ENCODE assay signal across 6 cellular contexts in genomic region chr12:48998497-48999353, GRCh38. TPM values are rescaled to one million over a fixed set of nuclear protein-coding genes. Genes with fewer than 3 reads are reported as not detected.
A peak's percentile ranks its signal among the peaks of the same experiment; 100 is the strongest.
DNase-seq lines count a peak whose midpoint lies in the region; ATAC-seq and TF ChIP-seq lines count a peak whose summit lies in the region.
"Had no signal": no experiment of that assay in that cellular context is flagged by ENCODE, and none has a peak within 500 bp of the region (broad histone marks: within the 10 kb centered on the region; RNA-seq: fewer than 3 reads in every experiment).

No MANE protein-coding gene starts in this region.

- TF ChIP-seq POLR2A in testis (IDR thresholded peaks at IDR 0.05), result no peak

- no peaks in the 10 kb centered on the region for H3K79me2 ChIP-seq in SK-N-SH (ENCODE audit: insufficient read depth)

- WGBS in SK-N-SH (ENCODE audit: low lambda C conversion rate), result 17% methylated on average over 12 of the region's 48 CpGs
- WGBS in testis, 2 donors, result 2% methylated on average over 37 of the region's 48 CpGs; no CpG with 5 or more reads in 1 of the 2 donors

- peaks cover 10% of the 10 kb centered on the region for H3F3A ChIP-seq in SK-N-SH (replicated peaks; ENCODE audit: insufficient read depth)

- H3K36me3 ChIP-seq in SK-N-SH (replicated peaks in 1 of 2; ENCODE audit: control insufficient read depth in 1 of 2, insufficient read depth in 2 of 2, low read length in 1 of 2) (peaks cover 10 to 16% of the 10 kb centered on the region in 2 experiments), testis (ENCODE audit: low read depth, missing control alignments) (no peaks in the 10 kb centered on the region)

- H3K27me3 ChIP-seq in SK-N-SH (ENCODE audit: insufficient read depth) (no peaks in the 10 kb centered on the region), testis (no peaks in the 10 kb centered on the region)

- TF ChIP-seq RAD21 in SK-N-SH (IDR thresholded peaks at IDR 0.05; ENCODE audit: low read length), result no peak

- H2AFZ ChIP-seq in SK-N-SH (ENCODE audit: low read depth), result peak overlapping the region; percentile 41; the same call in 1 of the 2 replicates

- TF ChIP-seq EP300 in SK-N-SH (IDR thresholded peaks at IDR 0.05; ENCODE audit: borderline replicate concordance in 1 of 2, low read depth in 1 of 2, low read length in 1 of 2), result no peak

- H3K9me2 ChIP-seq in SK-N-SH, result no peaks in the 10 kb centered on the region

- H3K4me3 ChIP-seq in SK-N-SH (ENCODE audit: low read depth in 2 of 2, low read length in 1 of 2) (peak overlapping the region in 1 of 2 experiments; percentile 28; a peak in 2 of 4 replicates), testis (peak overlapping the region; percentile 21 to 30)

- ATAC-seq in GM21576 (IDR thresholded peaks at IDR 0.05; ENCODE audit: unreplicated experiment) (peak; percentile 9), left cardiac atrium (peak in 1 of 2 donors; percentile 2)

- DNase-seq in SK-N-SH, result peak; percentile 63
- DNase-seq in left cardiac atrium, result peak; percentile 39
- no peak for DNase-seq in testis
- no peak for DNase-seq in iPS-NIHi11 (ENCODE audit: low spot score)

- no peak overlapping the region for H3K9ac ChIP-seq in SK-N-SH

- no peaks in the 10 kb centered on the region for H4K20me1 ChIP-seq in SK-N-SH (ENCODE audit: insufficient read depth)

- H3K27ac ChIP-seq in SK-N-SH (ENCODE audit: low read depth in 2 of 2, low read length in 1 of 2), result no peak overlapping the region
- no peak overlapping the region for H3K27ac ChIP-seq in testis
- H3K27ac ChIP-seq: epithelial cell of prostate had no signal

- peak overlapping the region; percentile 6 for H3K4me2 ChIP-seq in SK-N-SH

- intact Hi-C loops in left cardiac atrium (cut with DNase I) (loop anchor here (5.0 to 10.0 kb wide), 2 partner anchors 144 to 146 kb away; partner anchors contain the start of gene DDX23 (in 2 of the 2)), testis (cut with DNase I; ENCODE audit: low total_unique reads) (no loop called here)

- H3K4me1 ChIP-seq in SK-N-SH (ENCODE audit: control insufficient read depth in 1 of 2, insufficient read depth in 2 of 2, low read depth in 1 of 2, low read length in 1 of 2) (peaks cover 11 to 19% of the 10 kb centered on the region in 2 experiments; a peak in 3 of 4 replicates), testis (peaks cover 26% of the 10 kb centered on the region)

- TF ChIP-seq CTCF in SK-N-SH (IDR thresholded peaks at IDR 0.05), result no peak
- no peak for TF ChIP-seq CTCF in testis (IDR thresholded peaks at IDR 0.05)

- POLR2A ChIA-PET in SK-N-SH (lab: Yijun Ruan, JAX), result interaction anchor here (0.5 to 0.6 kb wide), 2 partner anchors 21 to 326 kb away, joined by 3 read pairs; no protein-coding TSS in a partner anchor

- H3K9me3 ChIP-seq in SK-N-SH (no peaks in the 10 kb centered on the region), testis (no peaks in the 10 kb centered on the region)

- CTCF ChIA-PET in SK-N-SH (lab: Yijun Ruan, JAX), result interaction anchor here (1.0 to 33.0 kb wide), 14 partner anchors 8 to 204 kb away, joined by 3 to 935 read pairs (median 6); partner anchors contain the start of genes DDX23, PRKAG1, WNT1 and WNT10B

TF ChIP-seq in SK-N-SH, 30 proteins besides CTCF, POLR2A, EP300 and RAD21:
- TF ChIP-seq, protein P1, sequence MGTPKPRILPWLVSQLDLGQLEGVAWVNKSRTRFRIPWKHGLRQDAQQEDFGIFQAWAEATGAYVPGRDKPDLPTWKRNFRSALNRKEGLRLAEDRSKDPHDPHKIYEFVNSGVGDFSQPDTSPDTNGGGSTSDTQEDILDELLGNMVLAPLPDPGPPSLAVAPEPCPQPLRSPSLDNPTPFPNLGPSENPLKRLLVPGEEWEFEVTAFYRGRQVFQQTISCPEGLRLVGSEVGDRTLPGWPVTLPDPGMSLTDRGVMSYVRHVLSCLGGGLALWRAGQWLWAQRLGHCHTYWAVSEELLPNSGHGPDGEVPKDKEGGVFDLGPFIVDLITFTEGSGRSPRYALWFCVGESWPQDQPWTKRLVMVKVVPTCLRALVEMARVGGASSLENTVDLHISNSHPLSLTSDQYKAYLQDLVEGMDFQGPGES (IDR thresholded peaks at IDR 0.05; ENCODE audit: low read depth, low read length), result no peak
- peak; percentile 51; the same call in 1 of the 2 replicates for TF ChIP-seq MAX (IDR thresholded peaks at IDR 0.05; ENCODE audit: low read depth)
TF ChIP-seq in SK-N-SH: peak in this region for 1.

RNA-seq across cellular contexts. Expression of gene DDN, which starts 0.5 kb away (rescaled TPM):
- 0.20 and 0.24 TPM in 2 replicates for polyA plus RNA-seq in SK-N-SH (2012; rRNA removed)
- polyA plus RNA-seq in SK-N-SH (2012; cell fraction: cytosol; rRNA removed), result 0.17 TPM in 2 replicates
- polyA plus RNA-seq in SK-N-SH (2012; cell fraction: nucleus; rRNA removed), result 0.99 and 1.4 TPM in 2 replicates
- under 1 TPM; 0.29 to 0.84 TPM for total RNA-seq in left cardiac atrium
- total RNA-seq in testis, result under 1 TPM; 0.31 to 0.55 TPM
- 0.96 TPM for polyA plus RNA-seq in testis (ENCODE audit: insufficient read depth, low read depth, low replicate concordance)

RNA-seq across cellular contexts. Expression of gene PRKAG1, which starts 19.9 kb away (rescaled TPM):
- 75.1 and 113 TPM in 2 replicates for polyA plus RNA-seq in SK-N-SH (2012; rRNA removed)
- 90.8 and 99.1 TPM in 2 replicates for polyA plus RNA-seq in SK-N-SH (2012; cell fraction: cytosol; rRNA removed)
- polyA plus RNA-seq in SK-N-SH (2012; cell fraction: nucleus; rRNA removed), result 50.3 and 85.4 TPM in 2 replicates
- total RNA-seq in left cardiac atrium, result 10 to 100 TPM; 70.2 to 72.2 TPM
- total RNA-seq in testis, result 10 to 100 TPM; 52.7 to 59.6 TPM
- polyA plus RNA-seq in testis (ENCODE audit: insufficient read depth, low read depth, low replicate concordance), result 80.7 TPM

RNA-seq across cellular contexts. Expression of gene WNT1, which starts 20.6 kb away (rescaled TPM):
- not detected in 2 replicates for polyA plus RNA-seq in SK-N-SH (2012; rRNA removed)
- not detected in 2 replicates for polyA plus RNA-seq in SK-N-SH (2012; cell fraction: cytosol; rRNA removed)
- polyA plus RNA-seq in SK-N-SH (2012; cell fraction: nucleus; rRNA removed), result not detected in 2 replicates
- not detected for total RNA-seq in left cardiac atrium
- total RNA-seq in testis, result 1 to 10 TPM; 1.2 to 1.4 TPM
- 0.62 TPM for polyA plus RNA-seq in testis (ENCODE audit: insufficient read depth, low read depth, low replicate concordance)

RNA-seq across cellular contexts. Expression of gene WNT10B, which starts 27.2 kb away (rescaled TPM):
- polyA plus RNA-seq in SK-N-SH (2012; rRNA removed) (0.11 and 0.18 TPM in 2 replicates), testis (ENCODE audit: insufficient read depth, low read depth, low replicate concordance) (1.8 TPM)
- 0.08 and 0.23 TPM in 2 replicates for polyA plus RNA-seq in SK-N-SH (2012; cell fraction: cytosol; rRNA removed)
- polyA plus RNA-seq in SK-N-SH (2012; cell fraction: nucleus; rRNA removed), result 0.33 and 0.54 TPM in 2 replicates
- total RNA-seq in left cardiac atrium (1 to 10 TPM in 1 of 2 donors, under 1 TPM in 1; 0.65 to 1.0 TPM), testis (1 to 10 TPM; 1.1 to 3.1 TPM)

RNA-seq across cellular contexts. Expression of gene ARF3, which starts 41.4 kb away (rescaled TPM):
- polyA plus RNA-seq in SK-N-SH (2012; rRNA removed), result 204 and 261 TPM in 2 replicates
- 191 and 203 TPM in 2 replicates for polyA plus RNA-seq in SK-N-SH (2012; cell fraction: cytosol; rRNA removed)
- 152 and 174 TPM in 2 replicates for polyA plus RNA-seq in SK-N-SH (2012; cell fraction: nucleus; rRNA removed)
- 10 to 100 TPM; 72.2 to 90.5 TPM for total RNA-seq in left cardiac atrium
- total RNA-seq in testis, result 10 to 100 TPM; 78.3 to 92.9 TPM
- 134 TPM for polyA plus RNA-seq in testis (ENCODE audit: insufficient read depth, low read depth, low replicate concordance)

Comparison
In these comparisons a context has a peak if more than half of its experiments do, and no peak if none do; other contexts are left out.
1. DNase-seq: peak in SK-N-SH (single experiment) and left cardiac atrium (single experiment); none in testis (single experiment) and iPS-NIHi11 (single experiment).